In genomic region chr5:44935262-44935661, GRCh38 we compare ENCODE assay signal across 11 cellular contexts.
DNase-seq lines count a peak whose midpoint lies in the region; ATAC-seq and TF ChIP-seq lines count a peak whose summit lies in the region.
"Had no signal": no experiment of that assay in that cellular context is flagged by ENCODE, and none has a peak within 500 bp of the region (broad histone marks: within the 10 kb centered on the region; RNA-seq: fewer than 3 reads in every experiment).

No MANE protein-coding gene starts in this region.

- H3K27ac ChIP-seq in mesenchymal stem cell (ENCODE audit: low read length, poor library complexity, severe bottlenecking) (no peak overlapping the region), esophagus muscularis mucosa (replicated peaks in 1 of 4) (no peak overlapping the region)

- peaks cover 4% of the 10 kb centered on the region for H3K9me3 ChIP-seq in mesenchymal stem cell (ENCODE audit: control insufficient read depth, low read length)
- H3K9me3 ChIP-seq in esophagus muscularis mucosa: peaks cover 0 to 8% (median 2%) of the 10 kb centered on the region in 4 donors

- no peak overlapping the region for H3K18ac ChIP-seq in mesenchymal stem cell (ENCODE audit: low read depth in 1 of 2, low read length in 2 of 2)

- H3K4ac ChIP-seq in mesenchymal stem cell (ENCODE audit: low read depth in 1 of 2, low read length in 2 of 2): no peak overlapping the region

- intact Hi-C loops in esophagus muscularis mucosa (cut with DNase I): no loop called here

- no peak for TF ChIP-seq EP300 in esophagus muscularis mucosa (IDR thresholded peaks at IDR 0.05)

- no peak overlapping the region for H4K91ac ChIP-seq in mesenchymal stem cell (ENCODE audit: low read length)

- no peak overlapping the region for H2AFZ ChIP-seq in mesenchymal stem cell (ENCODE audit: low read depth, low read length)

- WGBS in mesenchymal stem cell: 92% methylated on average over 1 of the region's 1 CpG
- WGBS in esophagus muscularis mucosa: 86% methylated on average over 1 of the region's 1 CpG

- H3K14ac ChIP-seq in mesenchymal stem cell (ENCODE audit: low read length in 2 of 2): no peak overlapping the region

- peak; percentile 23 for ATAC-seq in HG03565 (IDR thresholded peaks at IDR 0.05; ENCODE audit: unreplicated experiment)
- ATAC-seq: stimulated activated memory B cell treated with anti-CD40 and anti-IgM and Interleukin-4, amounts not matched to agents 10 μg/mL and 1 μg/mL and 100 μg/mL, for 72 hours; T-cell had no signal

- DNase-seq in GM12865 (ENCODE audit: low read depth) (peak; percentile 56), SW480 (ENCODE audit: low spot score) (peak; percentile 15), mesenchymal stem cell (peak; percentile 35), esophagus muscularis mucosa (ENCODE audit: extremely low spot score) (no peak)
- no peak for DNase-seq in effector CD4-positive, alpha-beta T cell
- no peak for DNase-seq in NK-92 treated with Interleukin-12 subunit alpha and Interleukin-12 subunit beta, amount 100 ng/mL, for 24 hours (lab: John Stamatoyannopoulos, UW)
- DNase-seq: effector memory CD4-positive, alpha-beta T cell; EL; T-cell had no signal

- TF ChIP-seq POLR2A in esophagus muscularis mucosa (IDR thresholded peaks at IDR 0.05; ENCODE audit: low read depth): no peak

- H2BK120ac ChIP-seq in mesenchymal stem cell (ENCODE audit: low read depth, low read length): no peak overlapping the region

- H3K27me3 ChIP-seq in mesenchymal stem cell (ENCODE audit: control insufficient read depth in 1 of 2, insufficient read depth in 1 of 2, low read length in 2 of 2) (no peaks in the 10 kb centered on the region), esophagus muscularis mucosa (no peaks in the 10 kb centered on the region)

- TF ChIP-seq CTCF in GM12865 (IDR thresholded peaks at IDR 0.05; ENCODE audit: insufficient read depth, low read depth, low read length, missing control alignments) (peak; percentile 40), esophagus muscularis mucosa (IDR thresholded peaks at IDR 0.05) (no peak)

- no peak overlapping the region for H2AK5ac ChIP-seq in mesenchymal stem cell (ENCODE audit: low read length, severe bottlenecking)

- no peaks in the 10 kb centered on the region for H3K4me1 ChIP-seq in mesenchymal stem cell (ENCODE audit: control insufficient read depth, insufficient read depth, low read depth, low read length)
- H3K4me1 ChIP-seq in esophagus muscularis mucosa: no peaks in the 10 kb centered on the region

- H3K79me1 ChIP-seq in mesenchymal stem cell (replicated peaks; ENCODE audit: low read length, poor library complexity, severe bottlenecking): no peaks in the 10 kb centered on the region

- H3K4me3 ChIP-seq in GM12865 (ENCODE audit: low read depth, low read length) (no peak overlapping the region), mesenchymal stem cell (ENCODE audit: insufficient read depth in 1 of 2, low read depth in 1 of 2, low read length in 2 of 2) (no peak overlapping the region), esophagus muscularis mucosa (no peak overlapping the region)

- no peak overlapping the region for H2BK5ac ChIP-seq in mesenchymal stem cell (ENCODE audit: low read depth, low read length, poor library complexity, severe bottlenecking)

- H3K4me2 ChIP-seq in mesenchymal stem cell (ENCODE audit: low read length, poor library complexity, severe bottlenecking): no peak overlapping the region

- no peaks in the 10 kb centered on the region for H3K36me3 ChIP-seq in mesenchymal stem cell (ENCODE audit: control insufficient read depth in 1 of 2, insufficient read depth in 2 of 2, low read depth in 1 of 2, low read length in 2 of 2)
- H3K36me3 ChIP-seq in esophagus muscularis mucosa: no peaks in the 10 kb centered on the region

- H3K9ac ChIP-seq in mesenchymal stem cell (ENCODE audit: low read length): no peak overlapping the region

- no peak overlapping the region for H2BK15ac ChIP-seq in mesenchymal stem cell (ENCODE audit: low read depth, poor library complexity, severe bottlenecking)

- H4K8ac ChIP-seq in mesenchymal stem cell (ENCODE audit: low read length): no peak overlapping the region

- H3K23ac ChIP-seq in mesenchymal stem cell (ENCODE audit: low read length in 2 of 2): no peak overlapping the region

- H2BK12ac ChIP-seq in mesenchymal stem cell (ENCODE audit: low read length in 2 of 2): no peak overlapping the region

Comparison
In these comparisons a context has a peak if more than half of its experiments do, and no peak if none do; other contexts are left out.
1. DNase-seq: peak in GM12865 (single experiment), SW480 (single experiment) and mesenchymal stem cell (single experiment); none in effector CD4-positive, alpha-beta T cell (single experiment), esophagus muscularis mucosa (single experiment) and NK-92 treated with Interleukin-12 subunit alpha and Interleukin-12 subunit beta, amount 100 ng/mL, for 24 hours (single experiment).